Comparison of ENCODE assay signal across 1 cellular context in the genomic region with DNA sequence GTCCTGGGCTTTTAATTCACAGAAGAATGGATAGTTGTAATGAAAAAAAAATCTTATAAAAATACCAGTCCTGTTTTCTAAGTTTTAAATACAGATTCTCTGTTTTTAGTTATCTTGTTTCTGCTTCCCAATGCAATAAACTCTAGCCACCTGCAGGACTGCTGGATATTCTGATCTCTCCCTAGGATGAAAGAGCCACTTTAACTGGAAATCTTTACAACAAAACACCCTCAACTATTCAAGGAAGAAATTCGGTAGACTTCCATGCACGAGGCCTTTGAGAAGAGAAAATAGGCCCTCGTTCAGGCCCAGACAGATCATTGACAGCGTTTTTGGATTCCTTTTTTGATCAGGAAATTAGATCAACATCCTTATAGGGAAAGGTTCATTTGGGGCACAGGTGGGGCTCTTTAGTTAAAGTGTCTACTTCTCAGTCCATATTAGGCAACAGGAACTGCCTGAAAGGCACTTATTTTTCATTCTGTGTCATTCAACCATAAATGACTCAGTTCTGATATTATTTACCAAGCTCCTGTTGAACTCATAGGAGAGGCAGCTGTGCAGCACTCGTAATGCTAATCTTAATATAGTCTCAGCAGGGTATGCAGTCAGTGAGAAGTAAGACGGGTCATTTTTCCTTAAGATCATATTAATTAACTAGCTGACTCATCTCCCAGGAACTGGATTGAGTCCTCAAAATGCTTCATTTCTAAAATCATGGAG.
A peak's percentile ranks its signal among the peaks of the same experiment; 100 is the strongest.
TF ChIP-seq lines count a peak whose summit lies in the region.

No MANE protein-coding gene starts in this region.

TF ChIP-seq in HEK293, 187 proteins besides CTCF, POLR2A, EP300 and RAD21 (continued from another document and continues in another):
- TF ChIP-seq, protein P1, sequence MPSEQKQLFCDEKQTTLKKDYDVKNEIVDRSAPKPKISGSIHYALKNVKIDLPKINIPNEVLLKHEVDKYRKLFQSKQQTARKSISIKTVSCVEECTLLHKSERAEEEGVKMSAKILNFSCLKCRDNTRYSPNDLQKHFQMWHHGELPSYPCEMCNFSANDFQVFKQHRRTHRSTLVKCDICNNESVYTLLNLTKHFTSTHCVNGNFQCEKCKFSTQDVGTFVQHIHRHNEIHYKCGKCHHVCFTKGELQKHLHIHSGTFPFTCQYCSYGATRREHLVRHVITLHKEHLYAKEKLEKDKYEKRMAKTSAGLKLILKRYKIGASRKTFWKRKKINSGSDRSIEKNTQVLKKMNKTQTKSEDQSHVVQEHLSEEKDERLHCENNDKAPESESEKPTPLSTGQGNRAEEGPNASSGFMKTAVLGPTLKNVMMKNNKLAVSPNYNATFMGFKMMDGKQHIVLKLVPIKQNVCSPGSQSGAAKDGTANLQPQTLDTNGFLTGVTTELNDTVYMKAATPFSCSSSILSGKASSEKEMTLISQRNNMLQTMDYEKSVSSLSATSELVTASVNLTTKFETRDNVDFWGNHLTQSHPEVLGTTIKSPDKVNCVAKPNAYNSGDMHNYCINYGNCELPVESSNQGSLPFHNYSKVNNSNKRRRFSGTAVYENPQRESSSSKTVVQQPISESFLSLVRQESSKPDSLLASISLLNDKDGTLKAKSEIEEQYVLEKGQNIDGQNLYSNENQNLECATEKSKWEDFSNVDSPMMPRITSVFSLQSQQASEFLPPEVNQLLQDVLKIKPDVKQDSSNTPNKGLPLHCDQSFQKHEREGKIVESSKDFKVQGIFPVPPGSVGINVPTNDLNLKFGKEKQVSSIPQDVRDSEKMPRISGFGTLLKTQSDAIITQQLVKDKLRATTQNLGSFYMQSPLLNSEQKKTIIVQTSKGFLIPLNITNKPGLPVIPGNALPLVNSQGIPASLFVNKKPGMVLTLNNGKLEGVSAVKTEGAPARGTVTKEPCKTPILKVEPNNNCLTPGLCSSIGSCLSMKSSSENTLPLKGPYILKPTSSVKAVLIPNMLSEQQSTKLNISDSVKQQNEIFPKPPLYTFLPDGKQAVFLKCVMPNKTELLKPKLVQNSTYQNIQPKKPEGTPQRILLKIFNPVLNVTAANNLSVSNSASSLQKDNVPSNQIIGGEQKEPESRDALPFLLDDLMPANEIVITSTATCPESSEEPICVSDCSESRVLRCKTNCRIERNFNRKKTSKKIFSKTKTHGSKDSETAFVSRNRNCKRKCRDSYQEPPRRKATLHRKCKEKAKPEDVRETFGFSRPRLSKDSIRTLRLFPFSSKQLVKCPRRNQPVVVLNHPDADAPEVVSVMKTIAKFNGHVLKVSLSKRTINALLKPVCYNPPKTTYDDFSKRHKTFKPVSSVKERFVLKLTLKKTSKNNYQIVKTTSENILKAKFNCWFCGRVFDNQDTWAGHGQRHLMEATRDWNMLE (tag by site-specific recombination; conservative IDR thresholded peaks at IDR 0.05; ENCODE audit: low read depth), result no peak
- TF ChIP-seq ZNF121 (tag by site-specific recombination; IDR thresholded peaks at IDR 0.05) (no peak), ZNF473 (tag by site-specific recombination; IDR thresholded peaks at IDR 0.05) (no peak), ZNF610 (tag by site-specific recombination; IDR thresholded peaks at IDR 0.05; ENCODE audit: borderline replicate concordance) (no peak), ZNF354C (tag by site-specific recombination; IDR thresholded peaks at IDR 0.05; ENCODE audit: borderline replicate concordance, low read depth) (no peak), ZNF394 (tag by site-specific recombination; IDR thresholded peaks at IDR 0.05; ENCODE audit: borderline replicate concordance) (no peak; the same call in 1 of the 2 replicates), ZNF629 (tag by site-specific recombination; IDR thresholded peaks at IDR 0.05) (peak; percentile 92), ZNF324 (tag by site-specific recombination; IDR thresholded peaks at IDR 0.05) (no peak), YY2 (tag by site-specific recombination; IDR thresholded peaks at IDR 0.05) (no peak), KLF16 (tag by site-specific recombination; IDR thresholded peaks at IDR 0.05) (no peak), ZNF558 (tag by site-specific recombination; IDR thresholded peaks at IDR 0.05) (no peak), ZBTB1 (tag by site-specific recombination; IDR thresholded peaks at IDR 0.05) (no peak), ZNF423 (tag by site-specific recombination; IDR thresholded peaks at IDR 0.05) (no peak), ZBTB21 (tag by site-specific recombination; IDR thresholded peaks at IDR 0.05) (peak; percentile 39), ZNF169 (tag by site-specific recombination; IDR thresholded peaks at IDR 0.05) (no peak), ZFP69B (tag by site-specific recombination; IDR thresholded peaks at IDR 0.05) (no peak), ZNF600 (tag by site-specific recombination; IDR thresholded peaks at IDR 0.05) (peak; percentile 66; the same call in 1 of the 2 replicates), ZNF335 (tag by site-specific recombination; conservative IDR thresholded peaks at IDR 0.05) (peak; percentile 57; the same call in 1 of the 2 replicates), ZBTB7A (tag by site-specific recombination; IDR thresholded peaks at IDR 0.05; ENCODE audit: low read depth) (no peak), KLF10 (tag by site-specific recombination; IDR thresholded peaks at IDR 0.05) (peak; percentile 31; the same call in 1 of the 2 replicates), PRDM1 (tag by site-specific recombination; IDR thresholded peaks at IDR 0.05) (no peak), OSR2 (tag by site-specific recombination; IDR thresholded peaks at IDR 0.05) (peak; percentile 90), GLI4 (tag by site-specific recombination; IDR thresholded peaks at IDR 0.05) (no peak), ZNF707 (tag by site-specific recombination; IDR thresholded peaks at IDR 0.05) (no peak), SP3 (tag by site-specific recombination; IDR thresholded peaks at IDR 0.05) (0 out of 2 replicates have a peak, but pooled peaks have one; percentile 23), ZNF266 (tag by site-specific recombination; IDR thresholded peaks at IDR 0.05; ENCODE audit: low read depth) (no peak)
- TF ChIP-seq, protein P2, sequence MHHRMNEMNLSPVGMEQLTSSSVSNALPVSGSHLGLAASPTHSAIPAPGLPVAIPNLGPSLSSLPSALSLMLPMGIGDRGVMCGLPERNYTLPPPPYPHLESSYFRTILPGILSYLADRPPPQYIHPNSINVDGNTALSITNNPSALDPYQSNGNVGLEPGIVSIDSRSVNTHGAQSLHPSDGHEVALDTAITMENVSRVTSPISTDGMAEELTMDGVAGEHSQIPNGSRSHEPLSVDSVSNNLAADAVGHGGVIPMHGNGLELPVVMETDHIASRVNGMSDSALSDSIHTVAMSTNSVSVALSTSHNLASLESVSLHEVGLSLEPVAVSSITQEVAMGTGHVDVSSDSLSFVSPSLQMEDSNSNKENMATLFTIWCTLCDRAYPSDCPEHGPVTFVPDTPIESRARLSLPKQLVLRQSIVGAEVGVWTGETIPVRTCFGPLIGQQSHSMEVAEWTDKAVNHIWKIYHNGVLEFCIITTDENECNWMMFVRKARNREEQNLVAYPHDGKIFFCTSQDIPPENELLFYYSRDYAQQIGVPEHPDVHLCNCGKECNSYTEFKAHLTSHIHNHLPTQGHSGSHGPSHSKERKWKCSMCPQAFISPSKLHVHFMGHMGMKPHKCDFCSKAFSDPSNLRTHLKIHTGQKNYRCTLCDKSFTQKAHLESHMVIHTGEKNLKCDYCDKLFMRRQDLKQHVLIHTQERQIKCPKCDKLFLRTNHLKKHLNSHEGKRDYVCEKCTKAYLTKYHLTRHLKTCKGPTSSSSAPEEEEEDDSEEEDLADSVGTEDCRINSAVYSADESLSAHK (tag by site-specific recombination; IDR thresholded peaks at IDR 0.05), result no peak
- TF ChIP-seq, protein P3, sequence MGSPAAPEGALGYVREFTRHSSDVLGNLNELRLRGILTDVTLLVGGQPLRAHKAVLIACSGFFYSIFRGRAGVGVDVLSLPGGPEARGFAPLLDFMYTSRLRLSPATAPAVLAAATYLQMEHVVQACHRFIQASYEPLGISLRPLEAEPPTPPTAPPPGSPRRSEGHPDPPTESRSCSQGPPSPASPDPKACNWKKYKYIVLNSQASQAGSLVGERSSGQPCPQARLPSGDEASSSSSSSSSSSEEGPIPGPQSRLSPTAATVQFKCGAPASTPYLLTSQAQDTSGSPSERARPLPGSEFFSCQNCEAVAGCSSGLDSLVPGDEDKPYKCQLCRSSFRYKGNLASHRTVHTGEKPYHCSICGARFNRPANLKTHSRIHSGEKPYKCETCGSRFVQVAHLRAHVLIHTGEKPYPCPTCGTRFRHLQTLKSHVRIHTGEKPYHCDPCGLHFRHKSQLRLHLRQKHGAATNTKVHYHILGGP (tag by site-specific recombination; IDR thresholded peaks at IDR 0.05), result no peak
- TF ChIP-seq, protein P4, sequence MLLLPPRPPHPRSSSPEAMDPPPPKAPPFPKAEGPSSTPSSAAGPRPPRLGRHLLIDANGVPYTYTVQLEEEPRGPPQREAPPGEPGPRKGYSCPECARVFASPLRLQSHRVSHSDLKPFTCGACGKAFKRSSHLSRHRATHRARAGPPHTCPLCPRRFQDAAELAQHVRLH (tag by site-specific recombination; IDR thresholded peaks at IDR 0.05), result no peak
- TF ChIP-seq, protein P5, sequence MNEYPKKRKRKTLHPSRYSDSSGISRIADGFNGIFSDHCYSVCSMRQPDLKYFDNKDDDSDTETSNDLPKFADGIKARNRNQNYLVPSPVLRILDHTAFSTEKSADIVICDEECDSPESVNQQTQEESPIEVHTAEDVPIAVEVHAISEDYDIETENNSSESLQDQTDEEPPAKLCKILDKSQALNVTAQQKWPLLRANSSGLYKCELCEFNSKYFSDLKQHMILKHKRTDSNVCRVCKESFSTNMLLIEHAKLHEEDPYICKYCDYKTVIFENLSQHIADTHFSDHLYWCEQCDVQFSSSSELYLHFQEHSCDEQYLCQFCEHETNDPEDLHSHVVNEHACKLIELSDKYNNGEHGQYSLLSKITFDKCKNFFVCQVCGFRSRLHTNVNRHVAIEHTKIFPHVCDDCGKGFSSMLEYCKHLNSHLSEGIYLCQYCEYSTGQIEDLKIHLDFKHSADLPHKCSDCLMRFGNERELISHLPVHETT (tag by site-specific recombination; IDR thresholded peaks at IDR 0.05), result peak; percentile 90
- TF ChIP-seq, protein P6, sequence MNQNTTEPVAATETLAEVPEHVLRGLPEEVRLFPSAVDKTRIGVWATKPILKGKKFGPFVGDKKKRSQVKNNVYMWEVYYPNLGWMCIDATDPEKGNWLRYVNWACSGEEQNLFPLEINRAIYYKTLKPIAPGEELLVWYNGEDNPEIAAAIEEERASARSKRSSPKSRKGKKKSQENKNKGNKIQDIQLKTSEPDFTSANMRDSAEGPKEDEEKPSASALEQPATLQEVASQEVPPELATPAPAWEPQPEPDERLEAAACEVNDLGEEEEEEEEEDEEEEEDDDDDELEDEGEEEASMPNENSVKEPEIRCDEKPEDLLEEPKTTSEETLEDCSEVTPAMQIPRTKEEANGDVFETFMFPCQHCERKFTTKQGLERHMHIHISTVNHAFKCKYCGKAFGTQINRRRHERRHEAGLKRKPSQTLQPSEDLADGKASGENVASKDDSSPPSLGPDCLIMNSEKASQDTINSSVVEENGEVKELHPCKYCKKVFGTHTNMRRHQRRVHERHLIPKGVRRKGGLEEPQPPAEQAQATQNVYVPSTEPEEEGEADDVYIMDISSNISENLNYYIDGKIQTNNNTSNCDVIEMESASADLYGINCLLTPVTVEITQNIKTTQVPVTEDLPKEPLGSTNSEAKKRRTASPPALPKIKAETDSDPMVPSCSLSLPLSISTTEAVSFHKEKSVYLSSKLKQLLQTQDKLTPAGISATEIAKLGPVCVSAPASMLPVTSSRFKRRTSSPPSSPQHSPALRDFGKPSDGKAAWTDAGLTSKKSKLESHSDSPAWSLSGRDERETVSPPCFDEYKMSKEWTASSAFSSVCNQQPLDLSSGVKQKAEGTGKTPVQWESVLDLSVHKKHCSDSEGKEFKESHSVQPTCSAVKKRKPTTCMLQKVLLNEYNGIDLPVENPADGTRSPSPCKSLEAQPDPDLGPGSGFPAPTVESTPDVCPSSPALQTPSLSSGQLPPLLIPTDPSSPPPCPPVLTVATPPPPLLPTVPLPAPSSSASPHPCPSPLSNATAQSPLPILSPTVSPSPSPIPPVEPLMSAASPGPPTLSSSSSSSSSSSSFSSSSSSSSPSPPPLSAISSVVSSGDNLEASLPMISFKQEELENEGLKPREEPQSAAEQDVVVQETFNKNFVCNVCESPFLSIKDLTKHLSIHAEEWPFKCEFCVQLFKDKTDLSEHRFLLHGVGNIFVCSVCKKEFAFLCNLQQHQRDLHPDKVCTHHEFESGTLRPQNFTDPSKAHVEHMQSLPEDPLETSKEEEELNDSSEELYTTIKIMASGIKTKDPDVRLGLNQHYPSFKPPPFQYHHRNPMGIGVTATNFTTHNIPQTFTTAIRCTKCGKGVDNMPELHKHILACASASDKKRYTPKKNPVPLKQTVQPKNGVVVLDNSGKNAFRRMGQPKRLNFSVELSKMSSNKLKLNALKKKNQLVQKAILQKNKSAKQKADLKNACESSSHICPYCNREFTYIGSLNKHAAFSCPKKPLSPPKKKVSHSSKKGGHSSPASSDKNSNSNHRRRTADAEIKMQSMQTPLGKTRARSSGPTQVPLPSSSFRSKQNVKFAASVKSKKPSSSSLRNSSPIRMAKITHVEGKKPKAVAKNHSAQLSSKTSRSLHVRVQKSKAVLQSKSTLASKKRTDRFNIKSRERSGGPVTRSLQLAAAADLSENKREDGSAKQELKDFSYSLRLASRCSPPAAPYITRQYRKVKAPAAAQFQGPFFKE (tag by site-specific recombination; IDR thresholded peaks at IDR 0.05; ENCODE audit: borderline replicate concordance), result no peak
- TF ChIP-seq, protein P7, sequence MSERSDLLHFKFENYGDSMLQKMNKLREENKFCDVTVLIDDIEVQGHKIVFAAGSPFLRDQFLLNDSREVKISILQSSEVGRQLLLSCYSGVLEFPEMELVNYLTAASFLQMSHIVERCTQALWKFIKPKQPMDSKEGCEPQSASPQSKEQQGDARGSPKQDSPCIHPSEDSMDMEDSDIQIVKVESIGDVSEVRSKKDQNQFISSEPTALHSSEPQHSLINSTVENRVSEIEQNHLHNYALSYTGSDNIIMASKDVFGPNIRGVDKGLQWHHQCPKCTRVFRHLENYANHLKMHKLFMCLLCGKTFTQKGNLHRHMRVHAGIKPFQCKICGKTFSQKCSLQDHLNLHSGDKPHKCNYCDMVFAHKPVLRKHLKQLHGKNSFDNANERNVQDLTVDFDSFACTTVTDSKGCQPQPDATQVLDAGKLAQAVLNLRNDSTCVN (tag by site-specific recombination; optimal IDR thresholded peaks at IDR 0.05), result no peak
- TF ChIP-seq, protein P8, sequence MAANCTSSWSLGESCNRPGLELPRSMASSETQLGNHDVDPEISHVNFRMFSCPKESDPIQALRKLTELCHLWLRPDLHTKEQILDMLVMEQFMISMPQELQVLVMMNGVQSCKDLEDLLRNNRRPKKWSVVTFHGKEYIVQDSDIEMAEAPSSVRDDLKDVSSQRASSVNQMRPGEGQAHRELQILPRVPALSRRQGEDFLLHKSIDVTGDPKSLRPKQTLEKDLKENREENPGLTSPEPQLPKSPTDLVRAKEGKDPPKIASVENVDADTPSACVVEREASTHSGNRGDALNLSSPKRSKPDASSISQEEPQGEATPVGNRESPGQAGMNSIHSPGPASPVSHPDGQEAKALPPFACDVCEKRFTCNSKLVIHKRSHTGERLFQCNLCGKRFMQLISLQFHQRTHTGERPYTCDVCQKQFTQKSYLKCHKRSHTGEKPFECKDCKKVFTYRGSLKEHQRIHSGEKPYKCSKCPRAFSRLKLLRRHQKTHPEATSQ (tag by site-specific recombination; IDR thresholded peaks at IDR 0.05), result no peak
- TF ChIP-seq, protein P9, sequence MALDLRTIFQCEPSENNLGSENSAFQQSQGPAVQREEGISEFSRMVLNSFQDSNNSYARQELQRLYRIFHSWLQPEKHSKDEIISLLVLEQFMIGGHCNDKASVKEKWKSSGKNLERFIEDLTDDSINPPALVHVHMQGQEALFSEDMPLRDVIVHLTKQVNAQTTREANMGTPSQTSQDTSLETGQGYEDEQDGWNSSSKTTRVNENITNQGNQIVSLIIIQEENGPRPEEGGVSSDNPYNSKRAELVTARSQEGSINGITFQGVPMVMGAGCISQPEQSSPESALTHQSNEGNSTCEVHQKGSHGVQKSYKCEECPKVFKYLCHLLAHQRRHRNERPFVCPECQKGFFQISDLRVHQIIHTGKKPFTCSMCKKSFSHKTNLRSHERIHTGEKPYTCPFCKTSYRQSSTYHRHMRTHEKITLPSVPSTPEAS (tag by site-specific recombination; IDR thresholded peaks at IDR 0.05), result no peak
